Comparison of ENCODE assay signal across 1 cellular context in the genomic region with DNA sequence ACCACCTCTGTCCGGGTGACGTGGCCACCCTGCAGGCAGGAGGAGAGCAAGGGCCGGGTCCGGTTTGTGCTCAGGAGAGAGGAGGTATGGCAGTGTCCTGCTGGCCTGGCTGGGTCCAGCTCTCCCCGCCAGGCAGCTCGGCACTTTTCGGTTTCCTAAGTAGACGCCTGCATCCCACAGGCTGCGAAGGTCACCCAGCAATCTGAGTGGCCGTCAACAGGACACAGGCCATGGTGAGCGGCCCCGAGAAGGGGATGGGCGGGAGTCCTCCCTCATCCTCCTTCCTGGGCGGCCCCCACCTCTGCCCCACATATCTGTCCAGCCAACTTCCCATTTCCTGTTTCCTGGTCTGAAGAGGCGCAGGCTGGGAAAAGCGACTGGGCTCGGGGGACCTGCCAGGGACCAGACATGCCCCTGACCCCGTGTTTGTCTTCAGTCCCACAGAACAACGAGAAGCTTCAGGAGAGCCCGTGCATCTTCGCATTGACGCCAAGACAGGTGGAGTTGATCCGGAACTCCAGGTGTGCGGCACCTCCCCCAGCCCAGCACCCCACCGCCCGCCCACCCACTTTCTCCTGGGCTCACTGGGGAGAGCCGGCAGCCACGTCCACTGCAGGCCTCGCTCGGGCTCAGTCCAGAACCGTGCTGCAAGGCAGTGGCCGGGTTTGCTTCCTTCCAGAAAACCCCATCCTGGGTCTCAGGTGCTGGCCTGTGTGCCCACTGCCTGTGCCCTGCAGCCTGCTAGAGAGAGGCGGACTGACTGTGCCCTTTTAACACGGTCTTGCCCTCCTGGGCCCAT.
TF ChIP-seq lines count a peak whose summit lies in the region.

No MANE protein-coding gene starts in this region.

TF ChIP-seq in K562, 482 proteins besides CTCF, POLR2A, EP300 and RAD21:
- 0 out of 2 replicates have a peak, but pooled peaks have one; percentile 16 for TF ChIP-seq RBFOX2 (IDR thresholded peaks at IDR 0.05; ENCODE audit: low read depth, low read length)
- TF ChIP-seq RUNX1 (IDR thresholded peaks at IDR 0.05; ENCODE audit: low read depth): no peak
